9 cellular contexts compared by ENCODE assay signal in the genomic region with DNA sequence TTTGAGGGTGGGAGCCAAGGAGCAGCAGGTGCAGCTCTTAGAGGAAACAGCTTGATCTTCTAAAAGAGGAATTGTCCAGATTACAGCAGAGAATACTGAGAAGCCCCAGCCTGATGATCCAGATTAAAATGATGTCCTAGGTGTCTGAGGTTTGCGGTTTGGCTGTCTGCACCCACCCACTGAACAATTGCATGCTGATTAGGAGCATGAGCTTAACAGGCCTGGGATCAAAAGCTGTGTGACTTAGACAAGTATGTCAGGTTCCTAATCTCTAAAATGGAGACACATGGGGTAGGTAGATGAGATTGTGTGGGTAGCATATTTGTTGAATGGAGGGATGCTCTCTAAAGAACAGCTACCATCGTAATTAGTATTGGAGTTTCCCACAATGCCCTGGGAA.
"Had no signal": no experiment of that assay in that cellular context is flagged by ENCODE, and none has a peak within 500 bp of the region (broad histone marks: within the 10 kb centered on the region; RNA-seq: fewer than 3 reads in every experiment).

No MANE protein-coding gene starts in this region.

- H3K4me3 ChIP-seq: GM23248, HAP-1 had no signal

- H3K9ac ChIP-seq: GM23248 had no signal

- H3K4me1 Mint-ChIP-seq: IgD-negative memory B cell had no signal

- H3K4me1 ChIP-seq: HAP-1 had no signal

- FAIRE-seq: HepG2 had no signal

- DNase-seq: GM23248, GOT3, H7, HFFc6 had no signal

- ATAC-seq: HCT116, HepG2 had no signal

- H3K4me3 Mint-ChIP-seq: HFFc6, IgD-negative memory B cell had no signal

- H3K9me3 ChIP-seq: HAP-1 had no signal

- H3K27ac ChIP-seq: GM23248, HL-60 had no signal

- H3K27ac Mint-ChIP-seq: HFFc6, IgD-negative memory B cell had no signal

- H3K36me3 ChIP-seq: HAP-1 had no signal

- H3K36me3 Mint-ChIP-seq: IgD-negative memory B cell had no signal
